In genomic region chr20:7974785-7975435, GRCh38 we compare ENCODE assay signal across 24 cellular contexts. TPM values are rescaled to one million over a fixed set of nuclear protein-coding genes. Genes with fewer than 3 reads are reported as not detected.
"Had no signal": no experiment of that assay in that cellular context is flagged by ENCODE, and none has a peak within 500 bp of the region (broad histone marks: within the 10 kb centered on the region; RNA-seq: fewer than 3 reads in every experiment).

No MANE protein-coding gene starts in this region.

- H3K27ac ChIP-seq: HL-60, KMS-11, PC-9, Peyer's patch, SJCRH30 had no signal

- DNase-seq: Kasumi-1; MM.1S; NCI-H1092 treated with DMSO at 0.1 percent for 48 hours; NCI-H1436; NCI-H187; NCI-H2029 treated with DMSO at 0.1 percent for 48 hours; NCI-H2171 treated with DMSO at 0.1 percent for 48 hours; NCI-H345; NCI-H446 treated with DMSO at 0.1 percent for 48 hours; NCI-H510A treated with DMSO at 0.1 percent for 48 hours; NCI-H526; NK-92 treated with Interleukin-12 subunit alpha and Interleukin-12 subunit beta, amount 100 ng/mL, for 24 hours; OCI-M1; PC-9; Peyer's patch; SHP77 treated with DMSO at 0.1 percent for 48 hours; SJCRH30 had no signal

- H2AFZ ChIP-seq: PC-9 had no signal

- H3K4me3 ChIP-seq: PC-9, Peyer's patch, SJCRH30 had no signal

- FAIRE-seq: HTR-8/SVneo had no signal

- H3K9me3 ChIP-seq: Peyer's patch, SJCRH30 had no signal

- H3K4me1 ChIP-seq: Peyer's patch, SJCRH30 had no signal

- H3K27me3 ChIP-seq: Peyer's patch, SJCRH30 had no signal

- H3K9ac ChIP-seq: KMS-11 had no signal

- H3K4me2 ChIP-seq: KMS-11, PC-9 had no signal

- ATAC-seq: Right ventricle myocardium inferior, SK-N-SH treated with all-trans-retinoic acid at 6 μM for 48 hours had no signal

RNA-seq across cellular contexts. Expression of gene HAO1, which starts 34.7 kb away (rescaled TPM):
- total RNA-seq: M059J, PC-9, Right ventricle myocardium inferior, RPMI7951, SJCRH30 had no signal
